ENCODE assay signal across 11 cellular contexts in the genomic region with DNA sequence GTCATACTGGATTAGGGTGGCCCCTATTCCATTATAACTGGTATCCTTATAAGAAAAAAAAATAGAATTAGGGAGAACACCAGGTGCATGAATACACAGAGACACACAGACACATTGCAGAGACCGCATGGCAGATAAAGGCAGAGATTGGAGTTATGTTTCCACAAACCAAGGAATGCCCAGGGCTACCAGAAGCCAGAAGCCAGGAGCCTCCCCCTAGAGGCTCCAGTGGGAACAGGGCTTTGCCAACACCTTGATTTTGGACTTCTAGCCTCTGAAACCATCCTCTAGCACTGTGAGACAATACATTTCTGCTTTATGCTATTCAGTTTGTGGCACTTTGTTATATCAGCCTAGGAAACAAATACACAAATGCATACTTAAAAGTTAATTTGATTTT. TPM values are rescaled to one million over a fixed set of nuclear protein-coding genes. Genes with fewer than 3 reads are reported as not detected.
DNase-seq lines count a peak whose midpoint lies in the region; ATAC-seq, FAIRE-seq and TF ChIP-seq lines count a peak whose summit lies in the region.
"Had no signal": no experiment of that assay in that cellular context is flagged by ENCODE, and none has a peak within 500 bp of the region (broad histone marks: within the 10 kb centered on the region; RNA-seq: fewer than 3 reads in every experiment).

No MANE protein-coding gene starts in this region.

- FAIRE-seq in small intestine (lab: Jason Lieb, UNC) = no peak
- FAIRE-seq: endometrium had no signal

- H3K36me3 ChIP-seq in endodermal cell (ENCODE audit: control insufficient read depth, insufficient read depth, low read length) = peaks cover 7% of the 10 kb centered on the region
- no peaks in the 10 kb centered on the region for H3K36me3 ChIP-seq in small intestine (ENCODE audit: control insufficient read depth in 2 of 2, insufficient read depth in 2 of 2, low read length in 2 of 2)
- no peaks in the 10 kb centered on the region for H3K36me3 ChIP-seq in right atrium auricular region

- WGBS in endodermal cell (ENCODE audit: insufficient coverage in 1 of 2, insufficient read length in 1 of 2), 2 experiments = 80 to 96% methylated on average over 1 of the region's 1 CpG
- 90 to 95% (median 94%) methylated on average over 1 of the region's 1 CpG for WGBS in small intestine, 3 donors

- H3K4me3 Mint-ChIP-seq in endodermal cell = no peak overlapping the region

- H3K4me1 Mint-ChIP-seq in endodermal cell = peaks cover 10% of the 10 kb centered on the region

- no peak overlapping the region for H3K9ac ChIP-seq in endodermal cell (ENCODE audit: extremely low read depth, low read length, poor library complexity, severe bottlenecking)
- H3K9ac ChIP-seq: BLaER1 treated with 17β-estradiol and CSF1 and Interleukin-3, amounts not matched to agents 10 nM and 100 nM had no signal

- TF ChIP-seq CTCF in endodermal cell (conservative IDR thresholded peaks at IDR 0.05) (peak; percentile 85), right atrium auricular region (IDR thresholded peaks at IDR 0.05) (no peak)

- DNase-seq in NCI-H2171 treated with DMSO at 0.1 percent for 48 hours (lab: John Stamatoyannopoulos, UW) (peak; percentile 30), NCI-H2171 (lab: John Stamatoyannopoulos, UW) (no peak), NCI-H460 (ENCODE audit: extremely low read depth, low read depth) (peak; percentile 18), endodermal cell (peak; percentile 75), small intestine (peak; percentile 13), right atrium auricular region (ENCODE audit: low spot score) (no peak)
- DNase-seq: activated naive CD4-positive, alpha-beta T cell had no signal

- ATAC-seq in GM19324 (IDR thresholded peaks at IDR 0.05; ENCODE audit: low FRiP score, unreplicated experiment) (no peak), GM18909 (IDR thresholded peaks at IDR 0.05; ENCODE audit: poor library complexity, unreplicated experiment) (no peak)

- H3K9me3 Mint-ChIP-seq in endodermal cell = no peaks in the 10 kb centered on the region

- no peaks in the 10 kb centered on the region for H3K27me3 Mint-ChIP-seq in endodermal cell (ENCODE audit: insufficient read depth)

- H3K36me3 Mint-ChIP-seq in endodermal cell (ENCODE audit: low read depth) = peaks cover 11% of the 10 kb centered on the region

- H3K4me1 ChIP-seq in endodermal cell (ENCODE audit: control insufficient read depth, insufficient read depth, low read length) (peaks cover 8% of the 10 kb centered on the region), small intestine (ENCODE audit: control insufficient read depth in 2 of 2, insufficient read depth in 1 of 2, low read depth in 1 of 2, low read length in 1 of 2) (peaks cover 0 to 8% of the 10 kb centered on the region in 2 donors), right atrium auricular region (peaks cover 0 to 18% of the 10 kb centered on the region in 2 donors)

- H3K4me3 ChIP-seq in endodermal cell (ENCODE audit: low read length) (no peak overlapping the region), small intestine (ENCODE audit: low read depth in 1 of 2, low read length in 2 of 2) (no peak overlapping the region), right atrium auricular region (no peak overlapping the region)
- H3K4me3 ChIP-seq: BLaER1 treated with 17β-estradiol and CSF1 and Interleukin-3, amounts not matched to agents 10 nM and 100 nM had no signal

- no peak overlapping the region for H3K27ac Mint-ChIP-seq in endodermal cell

- H3K27ac ChIP-seq in endodermal cell (ENCODE audit: low read depth, low read length) (no peak overlapping the region), small intestine (ENCODE audit: low read depth in 1 of 2, low read length in 1 of 2) (no peak overlapping the region), right atrium auricular region (no peak overlapping the region)
- H3K27ac ChIP-seq: BLaER1 treated with 17β-estradiol and CSF1 and Interleukin-3, amounts not matched to agents 10 nM and 100 nM had no signal

- H3K27me3 ChIP-seq in endodermal cell (ENCODE audit: control insufficient read depth, insufficient read depth, low read length, poor library complexity, severe bottlenecking) (no peaks in the 10 kb centered on the region), small intestine (ENCODE audit: control insufficient read depth in 2 of 2, insufficient read depth in 2 of 2, low read length in 2 of 2) (no peaks in the 10 kb centered on the region), right atrium auricular region (no peaks in the 10 kb centered on the region)
- H3K27me3 ChIP-seq: BLaER1 treated with 17β-estradiol and CSF1 and Interleukin-3, amounts not matched to agents 10 nM and 100 nM had no signal

- H3K9me3 ChIP-seq in endodermal cell (ENCODE audit: control insufficient read depth, low read length) = no peaks in the 10 kb centered on the region
- H3K9me3 ChIP-seq in small intestine (ENCODE audit: control insufficient read depth, low read depth) = no peaks in the 10 kb centered on the region
- no peaks in the 10 kb centered on the region for H3K9me3 ChIP-seq in right atrium auricular region
- H3K9me3 ChIP-seq: BLaER1 treated with 17β-estradiol and CSF1 and Interleukin-3, amounts not matched to agents 10 nM and 100 nM had no signal

RNA-seq across cellular contexts. Expression of a gene that starts 10.4 kb away (rescaled TPM):
- 108 and 115 TPM in 2 replicates for total RNA-seq in NCI-H460 (2014; rRNA removed; shearing (Covaris generic))
- 52.3 and 68.2 TPM in 2 replicates for polyA plus RNA-seq in NCI-H460 (2014; cell fraction: nucleus; rRNA removed)
- total RNA-seq in endodermal cell (10 to 100 TPM; 48.1 to 57.0 TPM), right atrium auricular region (10 to 100 TPM; 47.6 to 63.6 TPM)
- polyA plus RNA-seq in endodermal cell (2013, experiment 1 of 2) = 45.2 TPM
- polyA plus RNA-seq in endodermal cell (2013, experiment 2 of 2) = 45.8 TPM
- 10 to 100 TPM; 11.6 to 33.8 (median 12.4) TPM for polyA plus RNA-seq in small intestine

Comparison
In these comparisons a context has a peak if more than half of its experiments do, and no peak if none do; other contexts are left out.
1. DNase-seq: peak in NCI-H2171 treated with DMSO at 0.1 percent for 48 hours (single experiment), NCI-H460 (single experiment), endodermal cell (single experiment) and small intestine (single experiment); none in NCI-H2171 (single experiment) and right atrium auricular region (single experiment).